Comparison of ENCODE assay signal across 8 cellular contexts in genomic region chr11:6681949-6682348, GRCh38. TPM values are rescaled to one million over a fixed set of nuclear protein-coding genes. Genes with fewer than 3 reads are reported as not detected.
DNase-seq lines count a peak whose midpoint lies in the region; ATAC-seq and TF ChIP-seq lines count a peak whose summit lies in the region.

No MANE protein-coding gene starts in this region.

- DNase-seq in activated naive CD4-positive, alpha-beta T cell treated with anti-CD3 and anti-CD28 coated beads, Interleukin-2, amount 10 ng/mL, durations not matched to agents 7 days and 5 days, result peak; percentile 34
- DNase-seq in activated naive CD4-positive, alpha-beta T cell treated with anti-CD3 and anti-CD28 coated beads, Interleukin-2, amount 50 U/mL, for 16 hours, result no peak
- DNase-seq in left kidney (ENCODE audit: low read depth, low spot score), result peak; percentile 27
- DNase-seq in transverse colon, result no peak
- no peak for DNase-seq in activated CD8-positive, alpha-beta memory T cell treated with anti-CD3 and anti-CD28 coated beads, Interleukin-2, amount 50 U/mL, for 48 hours

- CTCF ChIA-PET in activated naive CD4-positive, alpha-beta T cell treated with anti-CD3 and anti-CD28 coated beads, Interleukin-2, amount 10 ng/mL, durations not matched to agents 7 days and 5 days (lab: Charles Lee), result interaction anchor here (0.9 to 7.9 kb wide), 10 partner anchors 8 to 303 kb away, joined by 3 to 66 read pairs (median 4); partner anchors contain the start of genes ILK and RRP8

- ATAC-seq in activated T-helper 17 cell treated with anti-CD3 and anti-CD28 coated beads, Interleukin-2, amount 50 U/mL, for 72 hours (replicated peaks), result no peak
- ATAC-seq in HG03025 (IDR thresholded peaks at IDR 0.05; ENCODE audit: low FRiP score, unreplicated experiment) (no peak), GM18870 (IDR thresholded peaks at IDR 0.05; ENCODE audit: unreplicated experiment) (no peak)

- in situ Hi-C loops in transverse colon (cut with MboI; ENCODE audit: low pct_ligation_motif_present in 1 of 4, low pct_unique_long_range_greater_than_20kb in 1 of 4, low sequenced_read_pairs in 3 of 4), result loop anchor here in 1 of 4 donors (5.0 to 10.0 kb wide), 2 partner anchors 65 to 297 kb away; partner anchors contain the start of gene TPP1

- H3K4me3 Mint-ChIP-seq in activated naive CD4-positive, alpha-beta T cell treated with anti-CD3 and anti-CD28 coated beads, Interleukin-2, amount 10 ng/mL, durations not matched to agents 7 days and 5 days, result peak overlapping the region; percentile 98
- H3K4me3 Mint-ChIP-seq in activated T-helper 17 cell treated with anti-CD3 and anti-CD28 coated beads, Interleukin-2, amount 50 U/mL, for 72 hours, result peak overlapping the region; percentile 84

- H3K27ac Mint-ChIP-seq in activated naive CD4-positive, alpha-beta T cell treated with anti-CD3 and anti-CD28 coated beads, Interleukin-2, amount 10 ng/mL, durations not matched to agents 7 days and 5 days, result peak overlapping the region; percentile 96
- H3K27ac Mint-ChIP-seq in activated T-helper 17 cell treated with anti-CD3 and anti-CD28 coated beads, Interleukin-2, amount 50 U/mL, for 72 hours, result peak overlapping the region; percentile 96

- H3K36me3 ChIP-seq in transverse colon, result no peaks in the 10 kb centered on the region

- H3K4me3 ChIP-seq in transverse colon, result peak overlapping the region; percentile 73 to 86 (median 79)

- H3K27me3 ChIP-seq in transverse colon, result no peaks in the 10 kb centered on the region

- H3K9me3 Mint-ChIP-seq in activated naive CD4-positive, alpha-beta T cell treated with anti-CD3 and anti-CD28 coated beads, Interleukin-2, amount 10 ng/mL, durations not matched to agents 7 days and 5 days, result no peaks in the 10 kb centered on the region
- no peaks in the 10 kb centered on the region for H3K9me3 Mint-ChIP-seq in activated T-helper 17 cell treated with anti-CD3 and anti-CD28 coated beads, Interleukin-2, amount 50 U/mL, for 72 hours

- WGBS in transverse colon (ENCODE audit: low coverage in 1 of 2), 2 donors, result 8% methylated on average over 5 of the region's 5 CpGs; no CpG with 5 or more reads in 1 of the 2 donors

- no peak for TF ChIP-seq POLR2A in transverse colon (IDR thresholded peaks at IDR 0.05)

- intact Hi-C loops in transverse colon (cut with DNase I; ENCODE audit: low total_unique reads), result loop anchor here (5.0 to 10.0 kb wide), 2 partner anchors 70 to 147 kb away; partner anchors contain the start of gene TAF10

- TF ChIP-seq CTCF in transverse colon (IDR thresholded peaks at IDR 0.05), result no peak

- H3K4me1 Mint-ChIP-seq in activated naive CD4-positive, alpha-beta T cell treated with anti-CD3 and anti-CD28 coated beads, Interleukin-2, amount 10 ng/mL, durations not matched to agents 7 days and 5 days, result peaks cover 29% of the 10 kb centered on the region
- peaks cover 20% of the 10 kb centered on the region for H3K4me1 Mint-ChIP-seq in activated T-helper 17 cell treated with anti-CD3 and anti-CD28 coated beads, Interleukin-2, amount 50 U/mL, for 72 hours

- peak overlapping the region in 3 of 4 donors; percentile 83 to 90 (median 90) for H3K27ac ChIP-seq in transverse colon

- no peaks in the 10 kb centered on the region for H3K9me3 ChIP-seq in transverse colon

- peaks cover 27% of the 10 kb centered on the region for H3K36me3 Mint-ChIP-seq in activated naive CD4-positive, alpha-beta T cell treated with anti-CD3 and anti-CD28 coated beads, Interleukin-2, amount 10 ng/mL, durations not matched to agents 7 days and 5 days
- peaks cover 47% of the 10 kb centered on the region for H3K36me3 Mint-ChIP-seq in activated T-helper 17 cell treated with anti-CD3 and anti-CD28 coated beads, Interleukin-2, amount 50 U/mL, for 72 hours (ENCODE audit: low read depth)

- H3K27me3 Mint-ChIP-seq in activated naive CD4-positive, alpha-beta T cell treated with anti-CD3 and anti-CD28 coated beads, Interleukin-2, amount 10 ng/mL, durations not matched to agents 7 days and 5 days, result no peaks in the 10 kb centered on the region
- no peaks in the 10 kb centered on the region for H3K27me3 Mint-ChIP-seq in activated T-helper 17 cell treated with anti-CD3 and anti-CD28 coated beads, Interleukin-2, amount 50 U/mL, for 72 hours

- H3K4me1 ChIP-seq in transverse colon, result peaks cover 8 to 23% (median 14%) of the 10 kb centered on the region in 4 donors

- TF ChIP-seq EP300 in transverse colon (IDR thresholded peaks at IDR 0.05; ENCODE audit: low read depth), result no peak

RNA-seq across cellular contexts. Expression of gene MRPL17, which starts 1.2 kb away (rescaled TPM):
- total RNA-seq in activated T-helper 17 cell treated with anti-CD3 and anti-CD28 coated beads, Interleukin-2, amount 50 U/mL, for 72 hours, result 10 to 100 TPM; 65.8 to 74.7 TPM
- 10 to 100 TPM in 3 of 4 donors, 1 to 10 TPM in 1; 9.3 to 62.9 (median 14.2) TPM for total RNA-seq in transverse colon

RNA-seq across cellular contexts. Expression of gene DCHS1, which starts 26.3 kb away (rescaled TPM):
- 1 to 10 TPM in 1 of 2 donors, under 1 TPM in 1; 0.26 to 1.5 TPM for total RNA-seq in activated T-helper 17 cell treated with anti-CD3 and anti-CD28 coated beads, Interleukin-2, amount 50 U/mL, for 72 hours
- total RNA-seq in transverse colon, result 10 to 100 TPM in 3 of 4 donors, 1 to 10 TPM in 1; 5.5 to 17.7 (median 14.0) TPM

Comparison
In these comparisons a context has a peak if more than half of its experiments do, and no peak if none do; other contexts are left out.
1. DNase-seq: peak in activated naive CD4-positive, alpha-beta T cell treated with anti-CD3 and anti-CD28 coated beads, Interleukin-2, amount 10 ng/mL, durations not matched to agents 7 days and 5 days (single experiment) and left kidney (single experiment); none in activated naive CD4-positive, alpha-beta T cell treated with anti-CD3 and anti-CD28 coated beads, Interleukin-2, amount 50 U/mL, for 16 hours (single experiment), transverse colon (single experiment) and activated CD8-positive, alpha-beta memory T cell treated with anti-CD3 and anti-CD28 coated beads, Interleukin-2, amount 50 U/mL, for 48 hours (single experiment).